16 cellular contexts compared by ENCODE assay signal in genomic region chr7:1966631-1967200, GRCh38.
A peak's percentile ranks its signal among the peaks of the same experiment; 100 is the strongest.
DNase-seq lines count a peak whose midpoint lies in the region; ATAC-seq, FAIRE-seq and TF ChIP-seq lines count a peak whose summit lies in the region.
"Had no signal": no experiment of that assay in that cellular context is flagged by ENCODE, and none has a peak within 500 bp of the region (broad histone marks: within the 10 kb centered on the region; RNA-seq: fewer than 3 reads in every experiment).

No MANE protein-coding gene starts in this region.

- no peaks in the 10 kb centered on the region for H3K4me1 ChIP-seq in right atrium auricular region
- H3K4me1 ChIP-seq in kidney (ENCODE audit: control insufficient read depth in 1 of 2, insufficient read depth in 1 of 2, low read depth in 1 of 2, low read length in 2 of 2), result no peaks in the 10 kb centered on the region
- H3K4me1 ChIP-seq: upper lobe of left lung had no signal

- no peaks in the 10 kb centered on the region for H3K9me3 ChIP-seq in right atrium auricular region
- H3K9me3 ChIP-seq in kidney (ENCODE audit: control insufficient read depth in 1 of 2, low read length in 2 of 2), result no peaks in the 10 kb centered on the region
- H3K9me3 ChIP-seq: upper lobe of left lung had no signal

- FAIRE-seq in kidney (lab: Jason Lieb, UNC), result no peak
- FAIRE-seq: G401.6 had no signal

- intact Hi-C loops in left ventricle myocardium superior (cut with micrococcal nuclease), result no loop called here
- intact Hi-C loops in kidney (cut with DNase I), result no loop called here

- H3K27ac ChIP-seq in right atrium auricular region (no peak overlapping the region), kidney (ENCODE audit: low read depth in 2 of 2, low read length in 2 of 2) (no peak overlapping the region)
- H3K27ac ChIP-seq: upper lobe of left lung, VCaP had no signal

- ATAC-seq in left ventricle myocardium superior (no peak), GM19324 (IDR thresholded peaks at IDR 0.05; ENCODE audit: low FRiP score, unreplicated experiment) (no peak)
- ATAC-seq: activated CD8-positive, alpha-beta T cell treated with anti-CD3 and anti-CD28 coated beads, Interleukin-2, amount 10 ng/mL, durations not matched to agents 7 days and 5 days; activated T-cell treated with anti-CD3 and anti-CD28 coated beads, Interleukin-2, amount 50 U/mL, for 72 hours; stimulated activated naive CD8-positive, alpha-beta T cell treated with anti-CD3 and anti-CD28 coated beads, Interleukin-15, amount 100 ng/mL, for 72 hours had no signal

- H3K4me3 ChIP-seq in right atrium auricular region, result no peak overlapping the region
- H3K4me3 ChIP-seq in kidney (ENCODE audit: low read length in 2 of 2), result no peak overlapping the region
- H3K4me3 ChIP-seq: upper lobe of left lung had no signal

- peak; percentile 26 for DNase-seq in left ventricle myocardium superior
- no peak for DNase-seq in right atrium auricular region (ENCODE audit: low spot score)
- DNase-seq in NCI-H69 (lab: John Stamatoyannopoulos, UW), result peak; percentile 63
- DNase-seq in kidney, result peak; percentile 49
- no peak for DNase-seq in NCI-H446 (lab: John Stamatoyannopoulos, UW)
- no peak for DNase-seq in A172 (ENCODE audit: low spot score)
- DNase-seq in superior temporal gyrus (ENCODE audit: extremely low spot score), result no peak
- DNase-seq: activated CD8-positive, alpha-beta T cell treated with anti-CD3 and anti-CD28 coated beads, Interleukin-2, amount 10 ng/mL, durations not matched to agents 7 days and 5 days; activated T-cell treated with anti-CD3 and anti-CD28 coated beads, Interleukin-2, amount 50 U/mL, for 72 hours; COR-L47; H9; stimulated activated naive CD8-positive, alpha-beta T cell treated with anti-CD3 and anti-CD28 coated beads, Interleukin-15, amount 100 ng/mL, for 72 hours had no signal

- no peaks in the 10 kb centered on the region for H3K27me3 ChIP-seq in right atrium auricular region
- H3K27me3 ChIP-seq: upper lobe of left lung had no signal

- TF ChIP-seq CTCF in right atrium auricular region (IDR thresholded peaks at IDR 0.05) (no peak), kidney (IDR thresholded peaks at IDR 0.05; ENCODE audit: borderline replicate concordance, extremely low read depth, insufficient read depth) (no peak)

- H3K36me3 ChIP-seq in right atrium auricular region (no peaks in the 10 kb centered on the region), kidney (ENCODE audit: control insufficient read depth in 1 of 2, insufficient read depth in 2 of 2, low read length in 2 of 2) (no peaks in the 10 kb centered on the region)
- H3K36me3 ChIP-seq: upper lobe of left lung had no signal

- no peak overlapping the region for H3K9ac ChIP-seq in kidney (ENCODE audit: low read length in 2 of 2)

Comparison
In these comparisons a context has a peak if more than half of its experiments do, and no peak if none do; other contexts are left out.
1. DNase-seq: peak in left ventricle myocardium superior (single experiment), NCI-H69 (single experiment) and kidney (single experiment); none in right atrium auricular region (single experiment), NCI-H446 (0 of 2), A172 (single experiment) and superior temporal gyrus (single experiment).